In the genomic region with DNA sequence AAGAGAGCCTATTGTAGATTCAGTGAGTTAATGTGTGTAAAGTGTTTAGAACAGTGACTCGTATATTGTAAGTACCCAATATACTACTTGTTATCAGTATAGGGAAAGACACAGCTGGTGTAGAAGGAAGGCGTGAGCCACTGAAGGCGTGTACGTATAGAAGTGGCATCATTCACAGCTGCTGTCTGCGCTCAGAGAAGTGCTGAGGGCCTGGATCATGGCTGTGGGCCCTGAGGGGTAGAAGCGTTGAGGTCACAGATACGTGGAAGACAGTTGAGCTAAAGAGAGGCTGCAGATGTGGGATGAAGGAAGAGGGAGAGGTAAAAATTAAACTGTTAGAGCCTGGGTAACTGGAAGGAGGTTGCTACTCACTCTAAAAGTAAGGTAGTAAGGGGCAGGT, we compare ENCODE assay signal across 23 cellular contexts. TPM values are rescaled to one million over a fixed set of nuclear protein-coding genes. Genes with fewer than 3 reads are reported as not detected.
DNase-seq lines count a peak whose midpoint lies in the region; ATAC-seq and TF ChIP-seq lines count a peak whose summit lies in the region.
"Had no signal": no experiment of that assay in that cellular context is flagged by ENCODE, and none has a peak within 500 bp of the region (broad histone marks: within the 10 kb centered on the region; RNA-seq: fewer than 3 reads in every experiment).

No MANE protein-coding gene starts in this region.

- H3K4me2 ChIP-seq in DND-41 (ENCODE audit: insufficient read depth, low read length): peak overlapping the region; percentile 34; the same call in 1 of the 2 replicates
- H3K4me2 ChIP-seq in Loucy (ENCODE audit: low read depth, low read length, poor library complexity, severe bottlenecking): peak overlapping the region; percentile 99
- no peak overlapping the region for H3K4me2 ChIP-seq in H9 (ENCODE audit: insufficient read depth, insufficient read length, low read length)
- H3K4me2 ChIP-seq: hepatocyte had no signal

- peak; percentile 52 for ATAC-seq in DND-41 (ENCODE audit: insufficient read depth, low read depth)
- ATAC-seq: activated naive CD4-positive, alpha-beta T cell treated with anti-CD3 and anti-CD28 coated beads, Interleukin-2, amount 50 U/mL, for 72 hours; psoas muscle had no signal

- no peak overlapping the region for H3K4me3 Mint-ChIP-seq in chondrocyte (ENCODE audit: unreplicated experiment)
- H3K4me3 Mint-ChIP-seq in neural crest cell: no peak overlapping the region
- no peak overlapping the region for H3K4me3 Mint-ChIP-seq in H9
- H3K4me3 Mint-ChIP-seq: activated B cell treated with CpG ODN at 0.5 μM for 24 hours; activated CD4-positive, alpha-beta memory T cell treated with anti-CD3 and anti-CD28 coated beads, Interleukin-2, amount 10 ng/mL, durations not matched to agents 7 days and 5 days had no signal

- H4K91ac ChIP-seq in H9 (ENCODE audit: insufficient read length, low read depth, low read length): no peak overlapping the region

- H3K27ac ChIP-seq in DND-41 (ENCODE audit: low read length): peak overlapping the region; percentile 58
- H3K27ac ChIP-seq in H9 (ENCODE audit: insufficient read length, low read depth, low read length): no peak overlapping the region
- H3K27ac ChIP-seq: left ventricle myocardium inferior, psoas muscle, RWPE1 had no signal

- H3K79me2 ChIP-seq in DND-41 (ENCODE audit: insufficient read depth, low read length): peaks cover 100% of the 10 kb centered on the region
- H3K79me2 ChIP-seq in Loucy (ENCODE audit: insufficient read depth, low read length): peaks cover 100% of the 10 kb centered on the region
- no peaks in the 10 kb centered on the region for H3K79me2 ChIP-seq in H9 (ENCODE audit: insufficient read depth, low read length)

- peaks cover 42% of the 10 kb centered on the region for H3K36me3 ChIP-seq in DND-41 (ENCODE audit: insufficient read depth, low read length)
- H3K36me3 ChIP-seq in Loucy (ENCODE audit: insufficient read depth, low read length): peaks cover 21% of the 10 kb centered on the region
- H3K36me3 ChIP-seq: left ventricle myocardium inferior had no signal

- no peak overlapping the region for H2BK120ac ChIP-seq in H9 (ENCODE audit: low read depth, low read length, poor library complexity, severe bottlenecking)

- peak overlapping the region; percentile 91 for H3K27ac Mint-ChIP-seq in chondrocyte (ENCODE audit: unreplicated experiment)
- peak overlapping the region; percentile 92 for H3K27ac Mint-ChIP-seq in neural crest cell (ENCODE audit: unreplicated experiment)
- H3K27ac Mint-ChIP-seq in H9: no peak overlapping the region
- H3K27ac Mint-ChIP-seq: activated B cell treated with CpG ODN at 0.5 μM for 24 hours; activated naive CD4-positive, alpha-beta T cell treated with anti-CD3 and anti-CD28 coated beads, Interleukin-2, amount 50 U/mL, for 72 hours had no signal

- no peak overlapping the region for H3K4ac ChIP-seq in H9 (ENCODE audit: low read depth, low read length)

- no peak overlapping the region for H3K23ac ChIP-seq in H9 (ENCODE audit: insufficient read length, low read depth, low read length)

- no peak overlapping the region for H3K14ac ChIP-seq in H9 (ENCODE audit: insufficient read depth, low read length)

- H4K20me1 ChIP-seq in DND-41 (ENCODE audit: insufficient read depth, low read length) (peaks cover 20% of the 10 kb centered on the region; the same call in 1 of the 2 replicates), Loucy (ENCODE audit: insufficient read depth, low read length, poor library complexity, severe bottlenecking) (peaks cover 79% of the 10 kb centered on the region), H9 (ENCODE audit: control insufficient read depth, insufficient read depth, insufficient read length) (no peaks in the 10 kb centered on the region)

- H3K56ac ChIP-seq in H9 (ENCODE audit: insufficient read length, low read depth, low read length): no peak overlapping the region

- peaks cover 8% of the 10 kb centered on the region for H3K9me3 Mint-ChIP-seq in chondrocyte (ENCODE audit: low read depth)
- H3K9me3 Mint-ChIP-seq in neural crest cell: peaks cover 9% of the 10 kb centered on the region
- H3K9me3 Mint-ChIP-seq in H9: peaks cover 11 to 12% of the 10 kb centered on the region in 2 experiments

- H3K27me3 Mint-ChIP-seq in chondrocyte (ENCODE audit: low read depth) (no peaks in the 10 kb centered on the region), neural crest cell (ENCODE audit: low read depth) (no peaks in the 10 kb centered on the region), H9 (ENCODE audit: low read depth) (peaks cover 30% of the 10 kb centered on the region)
- H3K27me3 Mint-ChIP-seq: activated B cell treated with CpG ODN at 0.5 μM for 24 hours; activated CD4-positive, alpha-beta memory T cell treated with anti-CD3 and anti-CD28 coated beads, Interleukin-2, amount 10 ng/mL, durations not matched to agents 7 days and 5 days; CD8-positive, alpha-beta memory T cell had no signal

- no peak overlapping the region for H3T11ph ChIP-seq in H9 (ENCODE audit: low read length)

- peak; percentile 55 for DNase-seq in DND-41
- no peak for DNase-seq in chondrocyte (ENCODE audit: low spot score)
- no peak for DNase-seq in neural crest cell (ENCODE audit: low read depth, low spot score)
- no peak for DNase-seq in AG08395 (ENCODE audit: low spot score)
- DNase-seq in H9: no peak
- no peak for DNase-seq in MV-4-11 (lab: John Stamatoyannopoulos, UW)
- DNase-seq in NCI-H2029 treated with DMSO at 0.1 percent for 48 hours (lab: John Stamatoyannopoulos, UW): no peak
- DNase-seq: activated B cell treated with CpG ODN at 0.5 μM for 24 hours; activated CD4-positive, alpha-beta memory T cell treated with anti-CD3 and anti-CD28 coated beads, Interleukin-2, amount 10 ng/mL, durations not matched to agents 7 days and 5 days; activated T-cell treated with anti-CD3 and anti-CD28 coated beads, Interleukin-2, amount 50 U/mL, for 48 hours; CD8-positive, alpha-beta memory T cell; central memory CD4-positive, alpha-beta T cell; DMS53; foreskin melanocyte; left ventricle myocardium inferior; NCI-H510A treated with DMSO at 0.1 percent for 48 hours; psoas muscle; SK-N-SH; T1000 had no signal

- H3K9me2 ChIP-seq in Loucy (replicated peaks; ENCODE audit: low read depth, low read length): no peaks in the 10 kb centered on the region
- H3K9me2 ChIP-seq: SK-N-SH had no signal

- H3K79me1 ChIP-seq in H9 (ENCODE audit: insufficient read depth, low read depth, low read length, poor library complexity, severe bottlenecking): peaks cover 6% of the 10 kb centered on the region

- no peak overlapping the region for H2BK5ac ChIP-seq in H9 (ENCODE audit: insufficient read length, low read length)

- H3F3A ChIP-seq in Loucy (ENCODE audit: low read depth): no peaks in the 10 kb centered on the region

- H3K27me3 ChIP-seq in DND-41 (ENCODE audit: insufficient read depth, low read length, poor library complexity): no peaks in the 10 kb centered on the region
- no peaks in the 10 kb centered on the region for H3K27me3 ChIP-seq in Loucy (ENCODE audit: insufficient read depth, low read length, poor library complexity, severe bottlenecking)
- H3K27me3 ChIP-seq in H9 (ENCODE audit: insufficient read depth, low read length): no peaks in the 10 kb centered on the region; the same call in 1 of the 2 replicates
- H3K27me3 ChIP-seq: hepatocyte had no signal

- H2AFZ ChIP-seq in DND-41 (ENCODE audit: low read depth, low read length): no peak overlapping the region
- no peak overlapping the region for H2AFZ ChIP-seq in Loucy (ENCODE audit: low read length)
- no peak overlapping the region for H2AFZ ChIP-seq in H9 (ENCODE audit: low read length)
- H2AFZ ChIP-seq: hepatocyte had no signal

- no peak overlapping the region for H3K18ac ChIP-seq in H9 (ENCODE audit: insufficient read length, low read depth, low read length)

- no peak overlapping the region for H2BK15ac ChIP-seq in H9 (ENCODE audit: low read depth, low read length)

- H3K36me3 Mint-ChIP-seq in chondrocyte (ENCODE audit: low read depth) (peaks cover 13% of the 10 kb centered on the region), neural crest cell (ENCODE audit: low read depth) (peaks cover 18% of the 10 kb centered on the region), H9 (ENCODE audit: insufficient read depth in 1 of 3, low read depth in 3 of 3) (peaks cover 16 to 17% (median 17%) of the 10 kb centered on the region in 3 experiments)

- no CpG with 5 or more reads among the region's 7 CpGs for WGBS in H9 (ENCODE audit: extremely low coverage, insufficient read length, low lambda C conversion rate)

- peaks cover 93% of the 10 kb centered on the region for H3K4me1 Mint-ChIP-seq in chondrocyte (ENCODE audit: low read depth)
- H3K4me1 Mint-ChIP-seq in neural crest cell: peaks cover 46% of the 10 kb centered on the region
- peaks cover 28 to 43% of the 10 kb centered on the region in 2 experiments for H3K4me1 Mint-ChIP-seq in H9

- H2AK5ac ChIP-seq in H9 (ENCODE audit: insufficient read length, low read length): no peak overlapping the region

- H4K5ac ChIP-seq in H9 (ENCODE audit: insufficient read length, low read depth, low read length): no peak overlapping the region

- no peak overlapping the region for H4K8ac ChIP-seq in H9 (replicated peaks; ENCODE audit: insufficient read length, low read depth, low read length)

- H3K9me3 ChIP-seq in DND-41 (ENCODE audit: insufficient read depth, low read length, severe bottlenecking) (peaks cover 12% of the 10 kb centered on the region), Loucy (ENCODE audit: insufficient read depth, low read depth, low read length) (peaks cover 13% of the 10 kb centered on the region; the same call in 1 of the 2 replicates), H9 (ENCODE audit: control insufficient read depth, low read depth, low read length) (no peaks in the 10 kb centered on the region)
- H3K9me3 ChIP-seq: SK-N-SH had no signal

- H3K4me1 ChIP-seq in DND-41 (ENCODE audit: insufficient read depth, low read length) (peaks cover 63% of the 10 kb centered on the region), Loucy (ENCODE audit: insufficient read depth, low read length, poor library complexity, severe bottlenecking) (peaks cover 62% of the 10 kb centered on the region), H9 (ENCODE audit: insufficient read depth, low read length) (peaks cover 4% of the 10 kb centered on the region; the same call in 1 of the 2 replicates)
- H3K4me1 ChIP-seq: left ventricle myocardium inferior had no signal

- no peak overlapping the region for H2BK20ac ChIP-seq in H9 (ENCODE audit: low read depth, low read length, poor library complexity, severe bottlenecking)

- no peaks in the 10 kb centered on the region for H3K23me2 ChIP-seq in H9 (ENCODE audit: insufficient read length, low read depth, low read length, poor library complexity, severe bottlenecking)

- H3K9ac ChIP-seq in DND-41 (ENCODE audit: low read depth, low read length) (no peak overlapping the region), Loucy (ENCODE audit: low read depth, low read length, poor library complexity, severe bottlenecking) (peak overlapping the region; percentile 89), H9 (ENCODE audit: extremely low read depth, insufficient read length, low read length) (no peak overlapping the region)

- TF ChIP-seq CTCF in DND-41 (IDR thresholded peaks at IDR 0.05; ENCODE audit: borderline replicate concordance, extremely low read depth, low read length, poor library complexity, severe bottlenecking): no peak
- TF ChIP-seq CTCF in Loucy (conservative IDR thresholded peaks at IDR 0.05; ENCODE audit: low read length): no peak
- no peak for TF ChIP-seq CTCF in chondrocyte (IDR thresholded peaks at IDR 0.05)
- TF ChIP-seq CTCF in neural crest cell (conservative IDR thresholded peaks at IDR 0.05): no peak
- TF ChIP-seq CTCF in H9 (conservative IDR thresholded peaks at IDR 0.05): no peak

- no peak overlapping the region; a peak in 1 of 4 replicates for H3K4me3 ChIP-seq in DND-41 (ENCODE audit: low read depth in 1 of 2, low read length in 2 of 2)
- peak overlapping the region; percentile 78 for H3K4me3 ChIP-seq in Loucy (ENCODE audit: low read length, poor library complexity, severe bottlenecking)
- H3K4me3 ChIP-seq: hepatocyte, left ventricle myocardium inferior, psoas muscle had no signal

- H2BK12ac ChIP-seq in H9 (ENCODE audit: insufficient read length, low read depth, low read length): no peak overlapping the region

RNA-seq across cellular contexts. Expression of gene C12orf75, which starts 5.9 kb away (rescaled TPM):
- total RNA-seq in chondrocyte (189 to 310 TPM (median 286 TPM) in 3 replicates), neural crest cell (34.6 and 40.4 TPM in 2 replicates), H9 (2021) (34.9 and 37.9 TPM in 2 replicates)

Comparison
In these comparisons a context has a peak if more than half of its experiments do, and no peak if none do; other contexts are left out.
1. H3K27ac Mint-ChIP-seq: peak in chondrocyte (single experiment) and neural crest cell (single experiment); none in H9 (0 of 3).